ENCODE assay signal across 13 cellular contexts in the genomic region with DNA sequence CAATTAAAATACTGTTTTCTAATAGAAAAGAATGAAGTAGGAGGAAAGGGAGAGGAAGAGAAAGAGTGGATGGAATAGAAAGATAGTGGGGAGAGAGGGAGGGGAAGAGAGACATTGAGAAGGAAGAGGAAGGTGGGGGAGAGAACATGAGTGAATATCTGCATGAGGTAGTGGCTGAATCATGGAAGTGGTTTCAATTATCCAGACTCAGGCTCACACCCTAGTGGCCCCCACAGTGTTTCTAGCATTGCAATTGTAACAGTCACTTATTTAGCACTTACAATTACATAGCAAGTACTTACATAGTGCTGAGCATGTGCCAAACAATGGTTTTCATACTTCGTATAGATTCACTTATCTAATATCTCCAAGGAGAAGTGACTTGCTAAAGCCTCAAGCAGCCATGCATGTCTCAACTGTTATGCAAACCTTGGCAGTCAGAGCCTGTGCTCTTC.
DNase-seq lines count a peak whose midpoint lies in the region; ATAC-seq and TF ChIP-seq lines count a peak whose summit lies in the region.
"Had no signal": no experiment of that assay in that cellular context is flagged by ENCODE, and none has a peak within 500 bp of the region (broad histone marks: within the 10 kb centered on the region; RNA-seq: fewer than 3 reads in every experiment).

No MANE protein-coding gene starts in this region.

- no TSS peak for BruUV-seq in OCI-LY7 (replicated peaks; lab: Mats Ljungman, UMichigan)

- H3K4me2 ChIP-seq in OCI-LY7 (ENCODE audit: low read length) (peak overlapping the region; percentile 55), osteoblast (ENCODE audit: insufficient read depth, low read length) (no peak overlapping the region)

- DNase-seq in DMS79 (lab: John Stamatoyannopoulos, UW) (peak; percentile 10), DMS79 treated with DMSO at 0.1 percent for 48 hours (lab: John Stamatoyannopoulos, UW) (no peak), OCI-LY7 (ENCODE audit: low spot score) (peak; percentile 40), epithelial cell of esophagus (ENCODE audit: low read depth) (peak; percentile 87), osteoblast (ENCODE audit: insufficient read length, low spot score, missing footprints) (no peak), cerebellum (ENCODE audit: low spot score) (no peak), dedifferentiated amniotic fluid mesenchymal stem cell (ENCODE audit: extremely low spot score) (no peak)
- DNase-seq: activated CD4-positive, alpha-beta T cell treated with anti-CD3 and anti-CD28 coated beads, Interleukin-2, amount 10 ng/mL, durations not matched to agents 7 days and 5 days; left colon; MM.1S had no signal

- no peaks in the 10 kb centered on the region for H3K27me3 ChIP-seq in osteoblast (ENCODE audit: insufficient read depth, low read length)

- H3K36me3 ChIP-seq in OCI-LY7 (ENCODE audit: insufficient read depth, low read length) (peaks cover 16% of the 10 kb centered on the region), osteoblast (ENCODE audit: insufficient read depth, low read length) (peaks cover 39% of the 10 kb centered on the region)

- no peak overlapping the region for H3K27ac ChIP-seq in OCI-LY7 (ENCODE audit: low read depth, low read length, poor library complexity, severe bottlenecking)
- peak overlapping the region; percentile 7 for H3K27ac ChIP-seq in osteoblast (ENCODE audit: low read depth, low read length)
- H3K27ac ChIP-seq: 22Rv1, prostate gland had no signal

- H4K20me1 ChIP-seq in OCI-LY7 (ENCODE audit: insufficient read depth, low read length) = no peaks in the 10 kb centered on the region
- peaks cover 21% of the 10 kb centered on the region for H4K20me1 ChIP-seq in osteoblast (ENCODE audit: insufficient read depth, low read length)

- H3K4me3 ChIP-seq in OCI-LY7 (ENCODE audit: low read depth, low read length, poor library complexity, severe bottlenecking) = no peak overlapping the region
- H3K4me3 ChIP-seq in epithelial cell of esophagus (ENCODE audit: low read length) = no peak overlapping the region
- H3K4me3 ChIP-seq in osteoblast (ENCODE audit: insufficient read depth, low read length) = no peak overlapping the region
- H3K4me3 ChIP-seq: prostate gland had no signal

- no peak overlapping the region for H2AFZ ChIP-seq in OCI-LY7 (ENCODE audit: low read length)
- no peak overlapping the region for H2AFZ ChIP-seq in osteoblast (ENCODE audit: low read length)

- H3K4me1 ChIP-seq in OCI-LY7 (ENCODE audit: insufficient read depth, low read length, poor library complexity, severe bottlenecking) = peaks cover 19% of the 10 kb centered on the region
- peaks cover 12% of the 10 kb centered on the region for H3K4me1 ChIP-seq in osteoblast (ENCODE audit: insufficient read depth, low read length)
- H3K4me1 ChIP-seq: prostate gland had no signal

- H3K9me3 ChIP-seq in OCI-LY7 (ENCODE audit: low read length) (no peaks in the 10 kb centered on the region), osteoblast (ENCODE audit: low read depth, low read length) (no peaks in the 10 kb centered on the region)
- H3K9me3 ChIP-seq: prostate gland had no signal

- ATAC-seq in GM21786 (IDR thresholded peaks at IDR 0.05; ENCODE audit: unreplicated experiment) = no peak

- H3K79me2 ChIP-seq in OCI-LY7 (ENCODE audit: insufficient read depth, low read depth, low read length) (no peaks in the 10 kb centered on the region), osteoblast (ENCODE audit: insufficient read depth, low read length) (peaks cover 32% of the 10 kb centered on the region)

- POLR2A ChIA-PET in OCI-LY7 (lab: Charles Lee) = interaction anchor here (1.5 kb wide), 1 partner anchor 9 kb away, joined by 6 read pairs; no protein-coding TSS in a partner anchor

- intact Hi-C loops in OCI-LY7 (cut with micrococcal nuclease; ENCODE audit: unreplicated experiment) = no loop called here

- CTCF ChIA-PET in OCI-LY7 (lab: Charles Lee; ENCODE audit: unreplicated experiment) = no interaction called here

- TF ChIP-seq CTCF in OCI-LY7 (conservative IDR thresholded peaks at IDR 0.05; ENCODE audit: low read length) (no peak), epithelial cell of esophagus (IDR thresholded peaks at IDR 0.05; ENCODE audit: insufficient read depth, low read depth, low read length, missing control alignments) (no peak), osteoblast (IDR thresholded peaks at IDR 0.05; ENCODE audit: extremely low read depth, low read depth, low read length) (no peak)

- no peaks in the 10 kb centered on the region for H3K9me2 ChIP-seq in OCI-LY7 (ENCODE audit: insufficient read depth, low read length)

Comparison
In these comparisons a context has a peak if more than half of its experiments do, and no peak if none do; other contexts are left out.
1. DNase-seq: peak in DMS79 (single experiment), OCI-LY7 (single experiment) and epithelial cell of esophagus (single experiment); none in DMS79 treated with DMSO at 0.1 percent for 48 hours (single experiment), osteoblast (single experiment), cerebellum (single experiment) and dedifferentiated amniotic fluid mesenchymal stem cell (single experiment).